In genomic region chr12:95158919-95159318, GRCh38 we compare ENCODE assay signal across 23 cellular contexts.
"Had no signal": no experiment of that assay in that cellular context is flagged by ENCODE, and none has a peak within 500 bp of the region (broad histone marks: within the 10 kb centered on the region; RNA-seq: fewer than 3 reads in every experiment).

No MANE protein-coding gene starts in this region.

- H3K9me3 ChIP-seq: esophagus squamous epithelium, lower lobe of right lung, neutrophil, psoas muscle, sigmoid colon, testis, tibial nerve, upper lobe of right lung, vagina had no signal

- H3K4me3 Mint-ChIP-seq: dendritic cell treated with granulocyte-macrophage colony-stimulating factor and Interleukin-4, amounts not matched to agents 40 ng/mL and 50 ng/mL, for 4 days; effector memory CD8-positive, alpha-beta T cell; naive thymus-derived CD4-positive, alpha-beta T cell; stimulated activated naive B cell treated with anti-CD40 and anti-IgM and Interleukin-4, amounts not matched to agents 10 μg/mL and 1 μg/mL and 100 μg/mL, for 72 hours; stimulated activated naive CD8-positive, alpha-beta T cell treated with anti-CD3 and anti-CD28 coated beads, Interleukin-15, amount 100 ng/mL, for 72 hours had no signal

- FAIRE-seq: colon had no signal

- H3K27me3 ChIP-seq: esophagus squamous epithelium, neutrophil, sigmoid colon, testis, tibial nerve, upper lobe of right lung, vagina had no signal

- H3K9me3 Mint-ChIP-seq: dendritic cell treated with granulocyte-macrophage colony-stimulating factor and Interleukin-4, amounts not matched to agents 40 ng/mL and 50 ng/mL, for 4 days; effector memory CD8-positive, alpha-beta T cell had no signal

- H3K4me3 ChIP-seq: esophagus squamous epithelium, lower lobe of right lung, psoas muscle, sigmoid colon, skin epidermis, testis, tibial nerve, upper lobe of right lung, vagina had no signal

- H3K4me1 ChIP-seq: esophagus squamous epithelium had no signal

- H3K4me1 Mint-ChIP-seq: naive thymus-derived CD4-positive, alpha-beta T cell; stimulated activated naive B cell treated with anti-CD40 and anti-IgM and Interleukin-4, amounts not matched to agents 10 μg/mL and 1 μg/mL and 100 μg/mL, for 72 hours; stimulated activated naive CD8-positive, alpha-beta T cell treated with anti-CD3 and anti-CD28 coated beads, Interleukin-15, amount 100 ng/mL, for 72 hours had no signal

- ATAC-seq: effector memory CD8-positive, alpha-beta T cell; left lobe of liver; lower lobe of right lung; naive thymus-derived CD4-positive, alpha-beta T cell; psoas muscle; stimulated activated naive B cell treated with anti-CD40 and anti-IgM and Interleukin-4, amounts not matched to agents 10 μg/mL and 1 μg/mL and 100 μg/mL, for 72 hours; stimulated activated naive CD8-positive, alpha-beta T cell treated with anti-CD3 and anti-CD28 coated beads, Interleukin-15, amount 100 ng/mL, for 72 hours; upper lobe of right lung had no signal

- H3K36me3 ChIP-seq: lower lobe of right lung, neutrophil, sigmoid colon, tibial nerve, upper lobe of right lung, vagina had no signal

- H3K27me3 Mint-ChIP-seq: dendritic cell treated with granulocyte-macrophage colony-stimulating factor and Interleukin-4, amounts not matched to agents 40 ng/mL and 50 ng/mL, for 4 days; effector memory CD8-positive, alpha-beta T cell; stimulated activated naive B cell treated with anti-CD40 and anti-IgM and Interleukin-4, amounts not matched to agents 10 μg/mL and 1 μg/mL and 100 μg/mL, for 72 hours; stimulated activated naive CD8-positive, alpha-beta T cell treated with anti-CD3 and anti-CD28 coated beads, Interleukin-15, amount 100 ng/mL, for 72 hours had no signal

- H3K27ac Mint-ChIP-seq: dendritic cell treated with granulocyte-macrophage colony-stimulating factor and Interleukin-4, amounts not matched to agents 40 ng/mL and 50 ng/mL, for 4 days; effector memory CD8-positive, alpha-beta T cell; naive thymus-derived CD4-positive, alpha-beta T cell; stimulated activated naive B cell treated with anti-CD40 and anti-IgM and Interleukin-4, amounts not matched to agents 10 μg/mL and 1 μg/mL and 100 μg/mL, for 72 hours; stimulated activated naive CD8-positive, alpha-beta T cell treated with anti-CD3 and anti-CD28 coated beads, Interleukin-15, amount 100 ng/mL, for 72 hours had no signal

- H3K27ac ChIP-seq: esophagus squamous epithelium, lower lobe of right lung, neutrophil, psoas muscle, sigmoid colon, skin epidermis, testis, tibial nerve, upper lobe of right lung, vagina had no signal

- DNase-seq: effector memory CD8-positive, alpha-beta T cell; esophagus squamous epithelium; foreskin fibroblast; hippocampal formation; lower lobe of right lung; mesenchymal stem cell; naive thymus-derived CD4-positive, alpha-beta T cell; psoas muscle; retina; sigmoid colon; stimulated activated CD4-positive, alpha-beta T cell treated with anti-CD3 and anti-CD28 coated beads, Interleukin-2, amount 100 ng/mL, for 24 hours; stimulated activated CD4-positive, alpha-beta T cell treated with anti-CD3 and anti-CD28 coated beads, Interleukin-4, amount 100 ng/mL, for 4 hours; stimulated activated naive B cell treated with anti-CD40 and anti-IgM and Interleukin-4, amounts not matched to agents 10 μg/mL and 1 μg/mL and 100 μg/mL, for 72 hours; stimulated activated naive CD8-positive, alpha-beta T cell treated with anti-CD3 and anti-CD28 coated beads, Interleukin-15, amount 100 ng/mL, for 72 hours; testis; upper lobe of right lung had no signal
